In the genomic region with DNA sequence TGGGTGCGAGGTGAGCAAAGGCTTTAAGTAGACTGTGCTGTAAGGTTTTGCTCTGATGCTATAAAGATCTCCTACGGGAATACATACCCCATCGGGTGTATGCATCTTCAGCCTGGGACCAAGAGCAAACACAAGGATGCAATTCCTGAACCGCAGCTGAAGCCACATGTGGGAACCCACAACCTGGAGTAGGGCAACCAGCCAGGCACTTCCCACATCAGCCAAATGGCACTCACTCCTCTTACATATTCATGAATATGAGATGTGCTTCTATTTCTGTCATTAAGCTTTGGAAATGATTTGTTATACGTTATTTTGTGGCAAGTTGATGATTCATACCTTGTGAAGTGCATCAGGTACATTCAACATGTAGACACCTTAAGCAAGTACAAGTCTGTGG, we compare ENCODE assay signal across 23 cellular contexts.
"Had no signal": no experiment of that assay in that cellular context is flagged by ENCODE, and none has a peak within 500 bp of the region (broad histone marks: within the 10 kb centered on the region; RNA-seq: fewer than 3 reads in every experiment).

No MANE protein-coding gene starts in this region.

- H3K4me1 Mint-ChIP-seq: activated naive CD4-positive, alpha-beta T cell treated with anti-CD3 and anti-CD28 coated beads, Interleukin-2, amount 10 ng/mL, durations not matched to agents 7 days and 5 days; activated naive CD8-positive, alpha-beta T cell treated with anti-CD3 and anti-CD28 coated beads, Interleukin-2, amount 10 ng/mL, durations not matched to agents 7 days and 5 days had no signal

- H3K4me3 Mint-ChIP-seq: activated CD8-positive, alpha-beta T cell treated with anti-CD3 and anti-CD28 coated beads for 36 hours; activated naive CD4-positive, alpha-beta T cell treated with anti-CD3 and anti-CD28 coated beads, Interleukin-2, amount 10 ng/mL, durations not matched to agents 7 days and 5 days; activated naive CD8-positive, alpha-beta T cell treated with anti-CD3 and anti-CD28 coated beads, Interleukin-2, amount 10 ng/mL, durations not matched to agents 7 days and 5 days; activated T-cell treated with anti-CD3 and anti-CD28 coated beads, Interleukin-2, amount 50 U/mL, for 72 hours; T-helper 1 cell treated with Interleukin-12 subunit alpha and Interleukin-12 subunit beta and Interleukin-4 antibody, amounts not matched to agents 30 μg/mL and 1 μg/mL, for 36 hours had no signal

- H3K27ac Mint-ChIP-seq: activated CD8-positive, alpha-beta T cell treated with anti-CD3 and anti-CD28 coated beads for 36 hours; activated naive CD4-positive, alpha-beta T cell treated with anti-CD3 and anti-CD28 coated beads, Interleukin-2, amount 10 ng/mL, durations not matched to agents 7 days and 5 days; activated naive CD8-positive, alpha-beta T cell treated with anti-CD3 and anti-CD28 coated beads, Interleukin-2, amount 10 ng/mL, durations not matched to agents 7 days and 5 days; activated T-cell treated with anti-CD3 and anti-CD28 coated beads, Interleukin-2, amount 50 U/mL, for 72 hours; activated T-helper 2 cell treated with anti-CD3 and anti-CD28 coated beads, Interferon-gamma antibody, Interleukin-2, Interleukin-4, amounts not matched to agents 10 μg/mL and 5 μg/mL and 100 μg/mL, durations not matched to agents 14 hours and 24 hours and 36 hours; T-helper 1 cell treated with Interleukin-12 subunit alpha and Interleukin-12 subunit beta and Interleukin-4 antibody, amounts not matched to agents 30 μg/mL and 1 μg/mL, for 36 hours had no signal

- DNase-seq: activated CD4-positive, alpha-beta T cell treated with anti-CD3 and anti-CD28 coated beads for 4 hours; activated CD8-positive, alpha-beta memory T cell treated with anti-CD3 and anti-CD28 coated beads, Interleukin-2, amount 50 U/mL, for 4 hours; activated CD8-positive, alpha-beta T cell treated with anti-CD3 and anti-CD28 coated beads for 36 hours; activated gamma-delta T cell treated with Interleukin-2 at 50 U/mL for 16 hours; activated naive CD4-positive, alpha-beta T cell treated with anti-CD3 and anti-CD28 coated beads, Interleukin-2, amount 10 ng/mL, durations not matched to agents 7 days and 5 days; activated naive CD8-positive, alpha-beta T cell treated with anti-CD3 and anti-CD28 coated beads, Interleukin-2, amount 10 ng/mL, durations not matched to agents 7 days and 5 days; activated T-cell treated with anti-CD3 and anti-CD28 coated beads, Interleukin-2, amount 50 U/mL, for 72 hours; adrenal gland; cerebellar nuclear complex; Kasumi-1; NCI-H1105 treated with DMSO at 0.1 percent for 48 hours; NCI-H1436 treated with DMSO at 0.1 percent for 48 hours; NCI-H187; NCI-H2081 treated with DMSO at 0.1 percent for 48 hours; NCI-H2171 treated with DMSO at 0.1 percent for 48 hours; NCI-H345; NCI-H510A treated with DMSO at 0.1 percent for 48 hours; PC-3; SHP77 had no signal

- ATAC-seq: activated CD4-positive, CD25-positive, alpha-beta regulatory T cell treated with anti-CD3 and anti-CD28 coated beads, Interleukin-2, amount 50 U/mL, for 24 hours; activated CD8-positive, alpha-beta T cell treated with anti-CD3 and anti-CD28 coated beads for 36 hours; activated T-cell treated with anti-CD3 and anti-CD28 coated beads, Interleukin-2, amount 50 U/mL, for 72 hours; K562; PC-3 had no signal

- H3K36me3 Mint-ChIP-seq: activated naive CD4-positive, alpha-beta T cell treated with anti-CD3 and anti-CD28 coated beads, Interleukin-2, amount 10 ng/mL, durations not matched to agents 7 days and 5 days; activated naive CD8-positive, alpha-beta T cell treated with anti-CD3 and anti-CD28 coated beads, Interleukin-2, amount 10 ng/mL, durations not matched to agents 7 days and 5 days had no signal

- H3K27me3 Mint-ChIP-seq: activated CD8-positive, alpha-beta T cell treated with anti-CD3 and anti-CD28 coated beads for 36 hours; activated naive CD4-positive, alpha-beta T cell treated with anti-CD3 and anti-CD28 coated beads, Interleukin-2, amount 10 ng/mL, durations not matched to agents 7 days and 5 days; activated naive CD8-positive, alpha-beta T cell treated with anti-CD3 and anti-CD28 coated beads, Interleukin-2, amount 10 ng/mL, durations not matched to agents 7 days and 5 days had no signal

- H3K9me3 Mint-ChIP-seq: activated CD8-positive, alpha-beta T cell treated with anti-CD3 and anti-CD28 coated beads for 36 hours had no signal
